1 cellular context compared by ENCODE assay signal in the genomic region with DNA sequence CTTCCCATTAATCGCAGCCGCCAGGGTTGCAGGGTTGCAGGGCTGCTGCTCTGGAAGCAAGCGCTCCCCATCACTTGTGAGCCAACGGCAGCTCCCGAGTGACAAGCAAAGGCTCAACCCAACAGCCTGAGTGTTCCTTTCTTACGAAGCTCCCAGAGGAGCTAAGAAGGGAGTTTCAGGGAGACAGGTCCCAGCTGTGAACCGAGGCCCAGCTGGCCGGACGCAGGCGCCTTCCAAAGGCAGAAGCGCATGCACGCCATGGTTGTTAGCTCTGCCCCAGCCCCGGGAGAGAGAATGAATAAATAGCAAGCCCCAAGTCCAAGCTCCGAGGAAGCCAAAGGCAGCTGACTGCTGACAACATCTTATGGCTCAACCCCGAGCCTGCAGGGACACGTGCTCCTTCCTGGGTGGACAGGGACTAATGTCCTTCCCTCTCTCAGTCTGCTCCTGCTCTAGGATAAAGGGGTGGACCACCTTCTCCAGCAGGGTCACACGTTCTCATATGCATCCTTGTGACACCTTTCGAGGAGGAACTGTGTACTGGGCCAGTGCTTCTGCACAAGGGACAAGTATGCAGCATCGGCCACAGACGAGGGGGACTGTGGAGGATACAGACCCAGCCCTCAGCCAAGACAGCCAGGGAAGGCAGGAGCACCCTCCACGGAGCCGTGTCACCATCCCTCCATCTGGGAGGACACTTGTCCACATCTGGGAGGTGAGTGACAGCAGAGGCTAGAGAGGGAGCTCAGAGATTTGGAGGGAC.
TF ChIP-seq lines count a peak whose summit lies in the region.

No MANE protein-coding gene starts in this region.

TF ChIP-seq in H1, 55 proteins besides CTCF, POLR2A, EP300 and RAD21:
- TF ChIP-seq SAP30 (IDR thresholded peaks at IDR 0.05; ENCODE audit: insufficient read depth, insufficient replicate concordance, low read length) (no peak), CTBP2 (IDR thresholded peaks at IDR 0.05; ENCODE audit: borderline replicate concordance, insufficient read depth, insufficient read length, low read length) (no peak), PHF8 (conservative IDR thresholded peaks at IDR 0.05; ENCODE audit: low read depth, low read length) (no peak), RFX5 (IDR thresholded peaks at IDR 0.05; ENCODE audit: borderline replicate concordance, low read depth, low read length) (no peak)
